8 cellular contexts compared by ENCODE assay signal in genomic region chr5:36240779-36241635, GRCh38. TPM values are rescaled to one million over a fixed set of nuclear protein-coding genes. Genes with fewer than 3 reads are reported as not detected.
DNase-seq lines count a peak whose midpoint lies in the region; ATAC-seq and TF ChIP-seq lines count a peak whose summit lies in the region.

No MANE protein-coding gene starts in this region.

- peak overlapping the region; percentile 89 for H2BK5ac ChIP-seq in mesenchymal stem cell (ENCODE audit: low read depth, low read length, poor library complexity, severe bottlenecking)

- H3K27me3 ChIP-seq in AG04450 (ENCODE audit: control insufficient read depth, insufficient read depth, low read length): no peaks in the 10 kb centered on the region
- no peaks in the 10 kb centered on the region for H3K27me3 ChIP-seq in endodermal cell (ENCODE audit: control insufficient read depth, insufficient read depth, low read length, poor library complexity, severe bottlenecking)
- H3K27me3 ChIP-seq in mesenchymal stem cell (ENCODE audit: control insufficient read depth in 1 of 2, insufficient read depth in 1 of 2, low read length in 2 of 2): no peaks in the 10 kb centered on the region

- DNase-seq in AG04450 (ENCODE audit: low read depth, low spot score) (peak; percentile 16), NCI-H510A (lab: John Stamatoyannopoulos, UW) (peak; percentile 11), endodermal cell (peak; percentile 89), mesenchymal stem cell (peak; percentile 83)
- peak; percentile 9 to 36 (median 22) for DNase-seq in activated CD8-positive, alpha-beta memory T cell treated with anti-CD3 and anti-CD28 coated beads for 48 hours (ENCODE audit: low read depth in 2 of 3, low spot score in 2 of 3)
- peak; percentile 15 to 23 for DNase-seq in stimulated activated CD8-positive, alpha-beta memory T cell treated with anti-CD3 and anti-CD28 coated beads, Interleukin-2, amount 100 ng/mL, for 48 hours (ENCODE audit: low read depth in 2 of 2)

- H3K9ac ChIP-seq in endodermal cell (ENCODE audit: extremely low read depth, low read length, poor library complexity, severe bottlenecking) (peak overlapping the region; percentile 90), mesenchymal stem cell (ENCODE audit: low read length) (peak overlapping the region; percentile 96)

- H3K23ac ChIP-seq in mesenchymal stem cell (ENCODE audit: low read length in 2 of 2): peak overlapping the region in 1 of 2 experiments; percentile 10

- ATAC-seq in GM18858 (IDR thresholded peaks at IDR 0.05; ENCODE audit: unreplicated experiment) (peak; percentile 13), HG03095 (IDR thresholded peaks at IDR 0.05; ENCODE audit: unreplicated experiment) (peak; percentile 25)

- H3K4me1 ChIP-seq in endodermal cell (ENCODE audit: control insufficient read depth, insufficient read depth, low read length): peaks cover 3% of the 10 kb centered on the region
- peaks cover 7% of the 10 kb centered on the region for H3K4me1 ChIP-seq in mesenchymal stem cell (ENCODE audit: control insufficient read depth, insufficient read depth, low read depth, low read length)

- H4K91ac ChIP-seq in mesenchymal stem cell (ENCODE audit: low read length): peak overlapping the region; percentile 34

- H2AK5ac ChIP-seq in mesenchymal stem cell (ENCODE audit: low read length, severe bottlenecking): no peak overlapping the region

- no peaks in the 10 kb centered on the region for H3K9me3 Mint-ChIP-seq in endodermal cell

- H3K4me3 Mint-ChIP-seq in endodermal cell: peak overlapping the region; percentile 76

- peak overlapping the region; percentile 79 for H3K4me2 ChIP-seq in mesenchymal stem cell (ENCODE audit: low read length, poor library complexity, severe bottlenecking)

- H2AFZ ChIP-seq in mesenchymal stem cell (ENCODE audit: low read depth, low read length): peak overlapping the region; percentile 80

- H3K4me3 ChIP-seq in AG04450 (ENCODE audit: low read depth, low read length) (peak overlapping the region; percentile 73), endodermal cell (ENCODE audit: low read length) (peak overlapping the region; percentile 80), mesenchymal stem cell (ENCODE audit: insufficient read depth in 1 of 2, low read depth in 1 of 2, low read length in 2 of 2) (peak overlapping the region; percentile 87 to 90)

- peak overlapping the region; percentile 64 for H2BK120ac ChIP-seq in mesenchymal stem cell (ENCODE audit: low read depth, low read length)

- CTCF ChIA-PET in AG04450 (lab: Charles Lee): interaction anchor here (1.0 to 3.9 kb wide), 18 partner anchors 11 to 455 kb away, joined by 3 to 28 read pairs (median 6); partner anchors contain the start of genes LMBRD2, RANBP3L and SKP2

- peak overlapping the region; percentile 89 for H3K27ac ChIP-seq in AG04450 (ENCODE audit: low read depth, low read length)
- peak overlapping the region; percentile 78 for H3K27ac ChIP-seq in endodermal cell (ENCODE audit: low read depth, low read length)
- peak overlapping the region; percentile 92 for H3K27ac ChIP-seq in mesenchymal stem cell (ENCODE audit: low read length, poor library complexity, severe bottlenecking)

- TF ChIP-seq CTCF in AG04450 (IDR thresholded peaks at IDR 0.05; ENCODE audit: low read depth, low read length): no peak; the same call in 1 of the 2 replicates
- peak; percentile 7 for TF ChIP-seq CTCF in endodermal cell (conservative IDR thresholded peaks at IDR 0.05)

- H3K27ac Mint-ChIP-seq in endodermal cell: peak overlapping the region; percentile 77

- peak overlapping the region; percentile 54 to 86 for H2BK12ac ChIP-seq in mesenchymal stem cell (ENCODE audit: low read length in 2 of 2)

- no peaks in the 10 kb centered on the region; the same call in 1 of the 2 replicates for H3K9me3 ChIP-seq in AG04450 (ENCODE audit: control insufficient read depth, insufficient read depth, low read length)
- H3K9me3 ChIP-seq in endodermal cell (ENCODE audit: control insufficient read depth, low read length): no peaks in the 10 kb centered on the region
- no peaks in the 10 kb centered on the region for H3K9me3 ChIP-seq in mesenchymal stem cell (ENCODE audit: control insufficient read depth, low read length)

- H3K4ac ChIP-seq in mesenchymal stem cell (ENCODE audit: low read depth in 1 of 2, low read length in 2 of 2): peak overlapping the region; percentile 88 to 89

- POLR2A ChIA-PET in AG04450 (lab: Yijun Ruan, JAX): interaction anchor here (0.6 to 2.5 kb wide), 10 partner anchors 11 to 90 kb away, joined by 3 to 17 read pairs (median 5); partner anchors contain the start of genes LMBRD2 and SKP2

- H3K18ac ChIP-seq in mesenchymal stem cell (ENCODE audit: low read depth in 1 of 2, low read length in 2 of 2): peak overlapping the region; percentile 88 to 98

- peak overlapping the region; percentile 45 for H4K8ac ChIP-seq in mesenchymal stem cell (ENCODE audit: low read length)

- no peaks in the 10 kb centered on the region for H3K36me3 Mint-ChIP-seq in endodermal cell (ENCODE audit: low read depth)

- 0 to 1% methylated on average over 25 to 62 of the region's 62 CpGs for WGBS in endodermal cell (ENCODE audit: insufficient coverage in 1 of 2, insufficient read length in 1 of 2), 2 experiments
- under 1% methylated on average over 51 of the region's 62 CpGs for WGBS in mesenchymal stem cell

- H3K36me3 ChIP-seq in endodermal cell (ENCODE audit: control insufficient read depth, insufficient read depth, low read length) (no peaks in the 10 kb centered on the region), mesenchymal stem cell (ENCODE audit: control insufficient read depth in 1 of 2, insufficient read depth in 2 of 2, low read depth in 1 of 2, low read length in 2 of 2) (no peaks in the 10 kb centered on the region)

- H3K27me3 Mint-ChIP-seq in endodermal cell (ENCODE audit: insufficient read depth): peaks cover 20% of the 10 kb centered on the region

- H3K79me1 ChIP-seq in mesenchymal stem cell (replicated peaks; ENCODE audit: low read length, poor library complexity, severe bottlenecking): peaks cover 13% of the 10 kb centered on the region

- H3K4me1 Mint-ChIP-seq in endodermal cell: peaks cover 20% of the 10 kb centered on the region

- peak overlapping the region; percentile 67 for H2BK15ac ChIP-seq in mesenchymal stem cell (ENCODE audit: low read depth, poor library complexity, severe bottlenecking)

- H3K14ac ChIP-seq in mesenchymal stem cell (ENCODE audit: low read length in 2 of 2): peak overlapping the region; percentile 57 to 70

RNA-seq across cellular contexts. Expression of gene NADK2, which starts 0.7 kb away (rescaled TPM):
- 13.0 and 18.5 TPM in 2 replicates for polyA plus RNA-seq in AG04450 (2011; rRNA removed)
- 13.9 and 21.1 TPM in 2 replicates for polyA minus RNA-seq in AG04450 (2011; rRNA and poly(A)+ RNA removed)
- 10 to 100 TPM; 27.5 to 44.5 TPM for total RNA-seq in endodermal cell
- 33.7 TPM for polyA plus RNA-seq in endodermal cell (2013, experiment 1 of 2)
- polyA plus RNA-seq in endodermal cell (2013, experiment 2 of 2): 29.7 TPM
- polyA plus RNA-seq in mesenchymal stem cell (2013, experiment 1 of 2): 8.1 TPM
- 8.3 TPM for polyA plus RNA-seq in mesenchymal stem cell (2013, experiment 2 of 2)

Comparison
In these comparisons a context has a peak if more than half of its experiments do, and no peak if none do; other contexts are left out.
1. Peak in every context shown above with its lines: DNase-seq, ATAC-seq, H3K4me3 ChIP-seq and H3K27ac ChIP-seq.
2. DNase-seq: peak in every context shown above with its lines; median percentile 89 in endodermal cell; 83 in mesenchymal stem cell; 22 in activated CD8-positive, alpha-beta memory T cell treated with anti-CD3 and anti-CD28 coated beads for 48 hours; 19 in stimulated activated CD8-positive, alpha-beta memory T cell treated with anti-CD3 and anti-CD28 coated beads, Interleukin-2, amount 100 ng/mL, for 48 hours; 16 in AG04450; 11 in NCI-H510A.